In the genomic region with DNA sequence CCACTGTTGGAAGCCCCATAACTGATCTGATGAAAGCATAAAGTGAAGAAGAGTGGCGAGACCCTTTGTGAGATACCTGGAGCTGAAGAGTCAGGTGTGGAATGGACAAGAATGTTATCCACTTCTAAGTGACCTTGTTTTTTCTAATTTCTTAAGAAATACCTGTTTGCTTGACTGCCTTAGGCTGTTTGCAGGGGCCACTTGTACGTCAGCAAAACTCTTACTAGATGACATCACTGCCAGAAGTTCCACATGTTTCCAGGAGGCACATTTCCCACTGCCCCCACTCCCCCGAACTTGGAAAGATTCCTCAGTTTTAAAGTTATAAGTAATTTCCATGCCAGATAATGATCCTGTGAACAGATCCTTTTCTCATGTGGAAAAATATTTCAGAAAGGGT, we compare ENCODE assay signal across 2 cellular contexts.
A peak's percentile ranks its signal among the peaks of the same experiment; 100 is the strongest.
TF ChIP-seq lines count a peak whose summit lies in the region.

No MANE protein-coding gene starts in this region.

TF ChIP-seq in GM23338, 12 proteins besides CTCF, POLR2A, EP300 and RAD21:
- TF ChIP-seq STAT1 (IDR thresholded peaks at IDR 0.05; ENCODE audit: unreplicated experiment) (no peak), ZNF114 (CRISPR knock-in tag; IDR thresholded peaks at IDR 0.05) (no peak), CREB1 (CRISPR knock-in tag; IDR thresholded peaks at IDR 0.05; ENCODE audit: low read depth) (no peak)
TF ChIP-seq in GM23338: peak in this region for 0.

TF ChIP-seq in K562, 482 proteins besides CTCF, POLR2A, EP300 and RAD21:
- TF ChIP-seq ETV6 (IDR thresholded peaks at IDR 0.05; ENCODE audit: borderline replicate concordance in 1 of 2, low read depth in 2 of 2, low read length in 1 of 2) (no peak), ETV6 (CRISPR knock-in tag; IDR thresholded peaks at IDR 0.05; ENCODE audit: borderline replicate concordance) (no peak), ATF7 (IDR thresholded peaks at IDR 0.05) (peak; percentile 40; the same call in 1 of the 2 replicates)
